Comparison of ENCODE assay signal across 25 cellular contexts in genomic region chr2:218022131-218022850, GRCh38. TPM values are rescaled to one million over a fixed set of nuclear protein-coding genes. Genes with fewer than 3 reads are reported as not detected.
A peak's percentile ranks its signal among the peaks of the same experiment; 100 is the strongest.
DNase-seq lines count a peak whose midpoint lies in the region; ATAC-seq, FAIRE-seq and TF ChIP-seq lines count a peak whose summit lies in the region.
"Had no signal": no experiment of that assay in that cellular context is flagged by ENCODE, and none has a peak within 500 bp of the region (broad histone marks: within the 10 kb centered on the region; RNA-seq: fewer than 3 reads in every experiment).

No MANE protein-coding gene starts in this region.

- H2AFZ ChIP-seq in H1 (ENCODE audit: low read length), result no peak overlapping the region

- CTCF ChIA-PET in H1 (lab: Charles Lee; ENCODE audit: partially characterized antibody), result interaction anchor here (0.8 to 5.5 kb wide), 6 partner anchors 8 to 236 kb away, joined by 3 to 22 read pairs (median 4); no protein-coding TSS in a partner anchor

- no peak overlapping the region for H3K9ac ChIP-seq in H1 (replicated peaks in 1 of 4; ENCODE audit: extremely low read depth in 1 of 4, low read depth in 3 of 4, low read length in 3 of 4)
- H3K9ac ChIP-seq: KMS-11 had no signal

- no peak overlapping the region for H2BK120ac ChIP-seq in H1 (replicated peaks; ENCODE audit: low read depth, low read length)

- ATAC-seq in heart left ventricle (no peak), left cardiac atrium (no peak), HG03354 (IDR thresholded peaks at IDR 0.05; ENCODE audit: poor library complexity, severe bottlenecking, unreplicated experiment) (no peak)
- ATAC-seq: CD8-positive, alpha-beta T cell; gastroesophageal sphincter; left colon had no signal

- H2BK20ac ChIP-seq in H1 (ENCODE audit: low read length), result peak overlapping the region; percentile 90; the same call in 1 of the 2 replicates

- H3K23me2 ChIP-seq in H1 (ENCODE audit: low read depth, low read length), result no peaks in the 10 kb centered on the region

- no peaks in the 10 kb centered on the region; the same call in 1 of the 2 replicates for H3K79me1 ChIP-seq in H1 (ENCODE audit: low read depth, low read length)

- peak overlapping the region; percentile 27 to 90 (median 82) for H3K27ac ChIP-seq in heart left ventricle
- no peak overlapping the region for H3K27ac ChIP-seq in H1 (ENCODE audit: low read depth, low read length)
- no peak overlapping the region for H3K27ac ChIP-seq in ovary
- no peak overlapping the region for H3K27ac ChIP-seq in uterus
- H3K27ac ChIP-seq: gastroesophageal sphincter, KMS-11 had no signal

- FAIRE-seq in H1 (lab: Jason Lieb, UNC) (no peak), GM19239 (lab: Jason Lieb, UNC) (no peak)
- FAIRE-seq: GM12891, H54 had no signal

- no peaks in the 10 kb centered on the region for H4K20me1 ChIP-seq in H1 (replicated peaks in 1 of 2; ENCODE audit: control insufficient read depth in 1 of 2, insufficient read depth in 2 of 2, low read length in 2 of 2)

- H3K23ac ChIP-seq in H1 (ENCODE audit: insufficient read length), result no peak overlapping the region

- H3K4me1 ChIP-seq in heart left ventricle (peaks cover 0 to 87% (median 42%) of the 10 kb centered on the region in 12 donors), H1 (replicated peaks in 1 of 4; ENCODE audit: control insufficient read depth in 3 of 4, insufficient read depth in 4 of 4, low read length in 3 of 4) (peaks cover 0 to 16% (median 5%) of the 10 kb centered on the region in 4 experiments; a peak in 6 of 7 replicates), ovary (ENCODE audit: insufficient read depth) (peaks cover 6% of the 10 kb centered on the region), uterus (no peaks in the 10 kb centered on the region)

- H3K27me3 ChIP-seq in heart left ventricle (no peaks in the 10 kb centered on the region), H1 (replicated peaks in 1 of 4; ENCODE audit: control insufficient read depth in 3 of 4, extremely low read depth in 1 of 4, insufficient read depth in 3 of 4, low read length in 3 of 4) (no peaks in the 10 kb centered on the region), ovary (no peaks in the 10 kb centered on the region), uterus (no peaks in the 10 kb centered on the region)
- H3K27me3 ChIP-seq: gastroesophageal sphincter had no signal

- H4K91ac ChIP-seq in H1 (replicated peaks; ENCODE audit: insufficient read length, low read length), result no peak overlapping the region

- TF ChIP-seq EP300 in H1 (IDR thresholded peaks at IDR 0.05; ENCODE audit: borderline replicate concordance in 1 of 2, low read depth in 2 of 2, low read length in 2 of 2) (no peak), ovary (IDR thresholded peaks at IDR 0.05) (no peak)

- 85 to 92% (median 91%) methylated on average over 10 of the region's 10 CpGs for WGBS in heart left ventricle, 4 donors
- WGBS in H1 (ENCODE audit: extremely low coverage in 1 of 2, insufficient coverage in 1 of 2, insufficient read length in 1 of 2, insufficient replicate concordance in 2 of 2, low coverage in 1 of 2, low lambda C conversion rate in 2 of 2, missing lambda C conversion rate in 1 of 2), 2 experiments, result 89% methylated on average over 7 of the region's 10 CpGs; no CpG with 5 or more reads in 1 of the 2 experiments
- 94 to 99% (median 96%) methylated on average over 10 of the region's 10 CpGs for WGBS in ovary, 3 donors

- H2BK15ac ChIP-seq in H1 (ENCODE audit: low read length), result peak overlapping the region; percentile 72; the same call in 1 of the 2 replicates

- H3K36me3 ChIP-seq in heart left ventricle (no peaks in the 10 kb centered on the region), H1 (ENCODE audit: control insufficient read depth in 2 of 4, insufficient read depth in 4 of 4, low read length in 3 of 4) (no peaks in the 10 kb centered on the region), ovary (no peaks in the 10 kb centered on the region), uterus (no peaks in the 10 kb centered on the region)
- H3K36me3 ChIP-seq: gastroesophageal sphincter had no signal

- H3K4me2 ChIP-seq in H1 (ENCODE audit: insufficient read depth in 1 of 2, low read depth in 2 of 2, low read length in 2 of 2), result no peak overlapping the region
- H3K4me2 ChIP-seq: KMS-11 had no signal

- H3K4ac ChIP-seq in H1 (replicated peaks; ENCODE audit: insufficient read length, low read depth, low read length), result no peak overlapping the region

- DNase-seq in heart left ventricle (peak in 2 of 5 donors; percentile 13 to 22), left cardiac atrium (no peak), H1 (ENCODE audit: low read depth in 1 of 2, low spot score in 2 of 2) (peak in 1 of 2 experiments; percentile 23), ovary (peak in 4 of 5 donors; percentile 3 to 24 (median 11)), uterus (peak; percentile 6 to 7), GM19239 (ENCODE audit: insufficient read length, low spot score) (no peak)
- no peak for DNase-seq in activated CD4-positive, alpha-beta T cell treated with anti-CD3 and anti-CD28 coated beads, Interleukin-2, amount 50 U/mL, for 1 hour
- DNase-seq: activated CD4-positive, alpha-beta T cell treated with anti-CD3 and anti-CD28 coated beads, Interleukin-2, amount 10 ng/mL, durations not matched to agents 24 days and 14 days; CD8-positive, alpha-beta T cell; central memory CD4-positive, alpha-beta T cell; DMS53; erythroblast; midbrain; NCI-H2171 treated with DMSO at 0.1 percent for 48 hours; NCI-H526 treated with DMSO at 0.1 percent for 48 hours; SHP77 treated with DMSO at 0.1 percent for 48 hours had no signal

- intact Hi-C loops in heart left ventricle (cut with DNase I) (no loop called here), left cardiac atrium (cut with DNase I) (no loop called here), ovary (cut with DNase I) (no loop called here), uterus (cut with DNase I; ENCODE audit: low total_unique reads) (no loop called here)

- POLR2A ChIA-PET in H1 (lab: Charles Lee; ENCODE audit: partially characterized antibody), result interaction anchor here (0.7 kb wide), 1 partner anchor 19 kb away, joined by 3 read pairs; the partner anchor contains the start of gene TNS1

- H3K9me3 ChIP-seq in heart left ventricle (no peaks in the 10 kb centered on the region), H1 (ENCODE audit: insufficient read depth in 2 of 2, low read depth in 1 of 2, low read length in 1 of 2) (no peaks in the 10 kb centered on the region), ovary (no peaks in the 10 kb centered on the region), uterus (no peaks in the 10 kb centered on the region)
- H3K9me3 ChIP-seq: gastroesophageal sphincter had no signal

- H2AK5ac ChIP-seq in H1 (ENCODE audit: low read depth, low read length), result peak overlapping the region; percentile 57; the same call in 1 of the 2 replicates

- H3K79me2 ChIP-seq in H1 (ENCODE audit: control insufficient read depth in 1 of 2, insufficient read depth in 2 of 2, low read length in 2 of 2), result no peaks in the 10 kb centered on the region

- TF ChIP-seq POLR2A in heart left ventricle (IDR thresholded peaks at IDR 0.05) (no peak), H1 (IDR thresholded peaks at IDR 0.05; ENCODE audit: control extremely low read depth in 1 of 2, low read depth in 2 of 2, low read length in 2 of 2) (no peak), ovary (IDR thresholded peaks at IDR 0.05) (no peak), uterus (IDR thresholded peaks at IDR 0.05) (no peak)

- no peak overlapping the region for H4K8ac ChIP-seq in H1 (ENCODE audit: extremely low read depth, insufficient read depth, low read length)

- no peak overlapping the region for H3K14ac ChIP-seq in H1 (ENCODE audit: insufficient read length)

- TF ChIP-seq CTCF in heart left ventricle (IDR thresholded peaks at IDR 0.05), result no peak
- no peak for TF ChIP-seq CTCF in H1 (IDR thresholded peaks at IDR 0.05; ENCODE audit: control extremely low read depth in 1 of 3, insufficient read depth in 1 of 3, low read depth in 1 of 3, low read length in 3 of 3)
- no peak for TF ChIP-seq CTCF in ovary (IDR thresholded peaks at IDR 0.05)
- no peak for TF ChIP-seq CTCF in uterus (IDR thresholded peaks at IDR 0.05)

- H2BK12ac ChIP-seq in H1 (ENCODE audit: low read depth, low read length), result peak overlapping the region; percentile 77; the same call in 1 of the 2 replicates

- TF ChIP-seq RAD21 in H1 (IDR thresholded peaks at IDR 0.05 in 1 of 2, conservative IDR thresholded peaks at IDR 0.05 in 1 of 2; ENCODE audit: low read depth in 2 of 2, low read length in 2 of 2), result no peak

- H4K5ac ChIP-seq in H1 (ENCODE audit: insufficient read length, low read depth, low read length), result no peak overlapping the region

- H3K56ac ChIP-seq in H1 (replicated peaks; ENCODE audit: insufficient read length, low read depth, low read length), result no peak overlapping the region

- no peak overlapping the region for H3K4me3 ChIP-seq in heart left ventricle
- no peak overlapping the region for H3K4me3 ChIP-seq in H1 (ENCODE audit: extremely low read depth in 1 of 4, insufficient read depth in 2 of 4, low read depth in 3 of 4, low read length in 4 of 4)
- no peak overlapping the region for H3K4me3 ChIP-seq in ovary
- no peak overlapping the region for H3K4me3 ChIP-seq in uterus
- H3K4me3 ChIP-seq: gastroesophageal sphincter had no signal

- no peak overlapping the region for H2BK5ac ChIP-seq in H1 (ENCODE audit: low read depth, low read length)

- H3K18ac ChIP-seq in H1 (ENCODE audit: extremely low read depth, low read length), result no peak overlapping the region; the same call in 1 of the 2 replicates

RNA-seq across cellular contexts. Expression of gene TNS1, which starts 19.5 kb away (rescaled TPM):
- total RNA-seq in heart left ventricle, result 100 to 1,000 TPM; 513 to 899 (median 742) TPM
- 100 to 1,000 TPM; 243 to 339 TPM for polyA plus RNA-seq in heart left ventricle
- total RNA-seq in left cardiac atrium, result 100 to 1,000 TPM; 436 to 508 TPM
- 4.8 and 5.1 TPM in 2 replicates for total RNA-seq in H1 (2021; fragmentation: NEBNext Ultra II Directional; extraction: Animal tissue kit (Norgen Biotek cat#: 25700))
- polyA plus RNA-seq in H1 (2011; rRNA removed), result 1.5 and 1.9 TPM in 2 replicates
- polyA plus RNA-seq in H1 (2011; cell fraction: cytosol; rRNA removed), result 1.3 TPM
- 7.3 TPM for polyA plus RNA-seq in H1 (2011; cell fraction: nucleus; rRNA removed)
- 2.0 to 2.7 TPM (median 2.3 TPM) in 4 replicates for polyA plus RNA-seq in H1 (2012, experiment 1 of 2)
- 1.1 TPM for polyA plus RNA-seq in H1 (2012, experiment 2 of 2)
- polyA plus RNA-seq in H1 (2013, experiment 1 of 2), result 1.9 TPM
- polyA plus RNA-seq in H1 (2013, experiment 2 of 2), result 2.0 TPM
- polyA minus RNA-seq in H1 (2011; rRNA and poly(A)+ RNA removed), result 11.6 and 19.6 TPM in 2 replicates
- polyA minus RNA-seq in H1 (2011; cell fraction: cytosol; rRNA and poly(A)+ RNA removed), result 4.1 TPM
- polyA minus RNA-seq in H1 (2011; cell fraction: nucleus; rRNA and poly(A)+ RNA removed), result 15.0 TPM
- total RNA-seq in ovary, result 100 to 1,000 TPM; 141 to 568 (median 366) TPM
- polyA plus RNA-seq in ovary, result 100 to 1,000 TPM; 140 to 278 TPM
- 1,000 to 10,000 TPM in 1 of 4 donors, 100 to 1,000 TPM in 3; 144 to 1,338 (median 313) TPM for total RNA-seq in uterus
- total RNA-seq: CD8-positive, alpha-beta T cell; OCI-LY7 had no signal

RNA-seq across cellular contexts. Expression of gene RUFY4, which starts 46.8 kb away (rescaled TPM):
- total RNA-seq in heart left ventricle (1 to 10 TPM in 1 of 9 donors, under 1 TPM in 2, not detected in 6; 0.11 to 1.0 (median 0.14) TPM), left cardiac atrium (not detected), ovary (under 1 TPM in 3 of 7 donors, not detected in 4; 0.11 to 0.97 (median 0.62) TPM), uterus (under 1 TPM in 1 of 4 donors, not detected in 3; 0.07 TPM)
- polyA plus RNA-seq in heart left ventricle (not detected), H1 (2011; rRNA removed) (0.38 and 0.66 TPM in 2 replicates), ovary (under 1 TPM; 0.10 to 0.57 TPM)
- 0.32 TPM in 1 of 2 replicates, not detected in the other for total RNA-seq in H1 (2021; fragmentation: NEBNext Ultra II Directional; extraction: Animal tissue kit (Norgen Biotek cat#: 25700))
- polyA plus RNA-seq in H1 (2011; cell fraction: cytosol; rRNA removed), result 1.0 TPM
- polyA plus RNA-seq in H1 (2011; cell fraction: nucleus; rRNA removed), result 3.6 TPM
- 0.32 to 1.1 TPM (median 0.71 TPM) in 4 replicates for polyA plus RNA-seq in H1 (2012, experiment 1 of 2)
- not detected for polyA plus RNA-seq in H1 (2012, experiment 2 of 2)
- 0.30 TPM for polyA plus RNA-seq in H1 (2013, experiment 1 of 2)
- 0.11 TPM for polyA plus RNA-seq in H1 (2013, experiment 2 of 2)
- polyA minus RNA-seq in H1 (2011; rRNA and poly(A)+ RNA removed), result 0.51 and 1.2 TPM in 2 replicates
- not detected for polyA minus RNA-seq in H1 (2011; cell fraction: cytosol; rRNA and poly(A)+ RNA removed)
- 1.5 TPM for polyA minus RNA-seq in H1 (2011; cell fraction: nucleus; rRNA and poly(A)+ RNA removed)
- total RNA-seq: gastroesophageal sphincter, HT1080, OCI-LY7 had no signal
- polyA plus RNA-seq: neural cell had no signal

Comparison
In these comparisons a context has a peak if more than half of its experiments do, and no peak if none do; other contexts are left out.
1. DNase-seq: peak in ovary (4 of 5) and uterus (2 of 2); none in left cardiac atrium (single experiment), activated CD4-positive, alpha-beta T cell treated with anti-CD3 and anti-CD28 coated beads, Interleukin-2, amount 50 U/mL, for 1 hour (single experiment) and GM19239 (single experiment).
2. H3K27ac ChIP-seq: peak in heart left ventricle (12 of 12); none in H1 (single experiment), ovary (0 of 2) and uterus (0 of 2).
3. RNA of gene TNS1, which starts 19.5 kb away (total RNA-seq): 513 to 899 TPM in heart left ventricle, 436 to 508 TPM in left cardiac atrium, 144 to 1,338 TPM in uterus and 141 to 568 TPM in ovary; 4.8 to 5.1 TPM in H1; every median in the first group is over 10 times any median in the second.